ENCODE assay signal across 29 cellular contexts in the genomic region with DNA sequence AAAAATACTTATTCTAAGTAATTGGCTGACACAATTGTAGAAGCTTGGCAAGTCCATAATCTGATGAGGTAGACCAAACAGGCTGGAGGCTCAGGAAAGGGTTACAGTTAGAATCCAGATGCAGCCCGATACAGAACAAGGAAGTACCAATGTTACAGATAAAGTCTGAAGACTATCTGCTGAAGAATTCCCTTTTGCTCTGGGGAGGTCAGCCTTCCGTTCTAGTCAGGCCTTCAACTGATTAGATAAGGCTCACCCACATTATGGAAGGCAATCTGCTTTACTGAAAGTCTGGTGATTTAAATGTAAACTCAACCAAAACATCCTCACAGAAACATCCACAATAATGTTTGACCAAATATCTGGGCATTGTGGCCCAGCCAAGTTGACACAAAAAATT.
"Had no signal": no experiment of that assay in that cellular context is flagged by ENCODE, and none has a peak within 500 bp of the region (broad histone marks: within the 10 kb centered on the region; RNA-seq: fewer than 3 reads in every experiment).

No MANE protein-coding gene starts in this region.

- FAIRE-seq: endothelial cell of umbilical vein, TTC549 had no signal

- H3K4me1 ChIP-seq: colonic mucosa, esophagus squamous epithelium had no signal

- H3K4me3 ChIP-seq: colonic mucosa, esophagus squamous epithelium had no signal

- H3K36me3 ChIP-seq: brain microvascular endothelial cell, colonic mucosa, esophagus squamous epithelium had no signal

- ATAC-seq: activated T-cell treated with anti-CD3 and anti-CD28 coated beads, Interleukin-2, amount 50 U/mL, for 72 hours; WTC11 had no signal

- H3K9me3 ChIP-seq: colonic mucosa, esophagus squamous epithelium had no signal

- DNase-seq: activated CD4-positive, alpha-beta memory T cell treated with anti-CD3 and anti-CD28 coated beads, Interleukin-2, amount 10 ng/mL, durations not matched to agents 7 days and 5 days; activated CD4-positive, alpha-beta T cell treated with anti-CD3 and anti-CD28 coated beads for 1 hour; activated CD4-positive, alpha-beta T cell treated with anti-CD3 and anti-CD28 coated beads for 4 hours; activated CD4-positive, alpha-beta T cell treated with anti-CD3 and anti-CD28 coated beads, Interleukin-2, amount 10 ng/mL, durations not matched to agents 7 days and 5 days; activated CD4-positive, alpha-beta T cell treated with anti-CD3 and anti-CD28 coated beads, Interleukin-2, amount 50 U/mL, for 4 hours; activated CD8-positive, alpha-beta memory T cell treated with anti-CD3 and anti-CD28 coated beads, Interleukin-2, amount 50 U/mL, for 48 hours; activated gamma-delta T cell; activated naive CD4-positive, alpha-beta T cell treated with anti-CD3 and anti-CD28 coated beads, Interleukin-2, amount 50 U/mL, for 16 hours; activated naive CD4-positive, alpha-beta T cell treated with Interleukin-2 at 50 U/mL for 16 hours; activated T-cell treated with anti-CD3 and anti-CD28 coated beads for 4 hours; activated T-cell treated with anti-CD3 and anti-CD28 coated beads, Interleukin-2, amount 50 U/mL, for 24 hours; activated T-cell treated with anti-CD3 and anti-CD28 coated beads, Interleukin-2, amount 50 U/mL, for 72 hours; amniotic stem cell; anterior cingulate cortex; brain microvascular endothelial cell; central memory CD4-positive, alpha-beta T cell; cerebellar nuclear complex; colonic mucosa; effector CD8-positive, alpha-beta T cell; esophagus squamous epithelium; foreskin melanocyte; head of caudate nucleus; hippocampal formation; T-helper 2 cell had no signal

- H3K27me3 ChIP-seq: brain microvascular endothelial cell, colonic mucosa, esophagus squamous epithelium had no signal

- H3K27ac ChIP-seq: brain microvascular endothelial cell, colonic mucosa, epithelial cell of prostate, esophagus squamous epithelium, VCaP had no signal
